Comparison of ENCODE assay signal across 1 cellular context in the genomic region with DNA sequence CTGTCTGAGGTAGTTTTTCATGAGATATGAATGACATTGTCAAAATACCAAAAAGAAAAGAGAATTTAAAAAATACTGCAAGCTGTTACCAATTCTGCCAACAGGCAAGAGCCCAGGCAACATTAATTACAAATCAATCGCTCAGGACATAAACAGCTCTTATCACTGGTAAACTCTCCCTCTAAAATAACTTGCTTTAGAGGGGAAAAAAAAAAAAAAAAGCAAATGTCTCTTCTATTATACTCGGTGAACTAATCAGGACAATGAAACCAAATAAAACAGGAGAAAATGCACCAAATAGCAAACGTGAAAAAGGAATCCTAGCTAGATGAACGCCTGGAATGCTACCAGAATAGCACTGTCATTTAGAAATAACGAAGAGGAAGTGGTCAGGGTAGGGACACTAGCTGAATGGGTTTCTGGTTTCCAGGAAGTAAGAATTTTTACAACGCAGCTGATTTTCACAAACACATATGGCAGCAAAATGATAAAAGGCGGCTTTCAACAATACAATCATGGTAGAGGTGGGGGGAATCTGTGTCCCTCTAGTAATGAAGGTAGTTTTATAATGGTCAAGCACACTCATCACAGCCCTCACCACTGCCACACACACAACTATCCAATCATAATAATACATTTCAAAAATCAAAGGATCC.
TF ChIP-seq lines count a peak whose summit lies in the region.

No MANE protein-coding gene starts in this region.

TF ChIP-seq in K562, 482 proteins besides CTCF, POLR2A, EP300 and RAD21 (continued from another document and continues in another):
- TF ChIP-seq ZNF507 (tag; conservative IDR thresholded peaks at IDR 0.05) (no peak), GTF2E2 (tag; IDR thresholded peaks at IDR 0.05) (peak; percentile 85), FOXA3 (CRISPR knock-in tag; conservative IDR thresholded peaks at IDR 0.05 in 1 of 2, IDR thresholded peaks at IDR 0.05 in 1 of 2) (no peak), ZBED1 (IDR thresholded peaks at IDR 0.05) (no peak), POLR2AphosphoS2 (IDR thresholded peaks at IDR 0.05; ENCODE audit: low read length) (no peak), TEAD4 (IDR thresholded peaks at IDR 0.05; ENCODE audit: low read length) (peak; percentile 84), TEAD4 (CRISPR knock-in tag; IDR thresholded peaks at IDR 0.05; ENCODE audit: borderline replicate concordance) (no peak), NR3C1 (CRISPR knock-in tag; IDR thresholded peaks at IDR 0.05) (no peak), ARID3A (IDR thresholded peaks at IDR 0.05; ENCODE audit: borderline replicate concordance, low read depth, low read length) (no peak), ETV6 (IDR thresholded peaks at IDR 0.05; ENCODE audit: borderline replicate concordance in 1 of 2, low read depth in 2 of 2, low read length in 1 of 2) (peak; percentile 81 to 96; a peak in 3 of 4 replicates), ETV6 (CRISPR knock-in tag; IDR thresholded peaks at IDR 0.05; ENCODE audit: borderline replicate concordance) (no peak), GABPB1 (CRISPR knock-in tag; IDR thresholded peaks at IDR 0.05) (0 out of 2 replicates have a peak, but pooled peaks have one; percentile 29), MTA2 (IDR thresholded peaks at IDR 0.05; ENCODE audit: low read depth) (peak; percentile 11; the same call in 1 of the 2 replicates), TFAP4 (CRISPR knock-in tag; IDR thresholded peaks at IDR 0.05; ENCODE audit: borderline replicate concordance) (peak; percentile 42; the same call in 1 of the 2 replicates), TFAM (CRISPR knock-in tag; conservative IDR thresholded peaks at IDR 0.05) (no peak), SIN3B (IDR thresholded peaks at IDR 0.05; ENCODE audit: low read depth) (no peak), ZBTB17 (CRISPR knock-in tag; IDR thresholded peaks at IDR 0.05) (no peak), HNRNPK (IDR thresholded peaks at IDR 0.05; ENCODE audit: low read depth, low read length, poor library complexity, severe bottlenecking) (no peak), CTBP1 (IDR thresholded peaks at IDR 0.05; ENCODE audit: borderline replicate concordance) (0 out of 2 replicates have a peak, but pooled peaks have one; percentile 33), DACH1 (IDR thresholded peaks at IDR 0.05; ENCODE audit: partially characterized antibody) (no peak), KLF16 (IDR thresholded peaks at IDR 0.05) (no peak), HDAC8 (tag; IDR thresholded peaks at IDR 0.05) (no peak), C11orf30 (IDR thresholded peaks at IDR 0.05; ENCODE audit: low read depth) (peak; percentile 76), NFE2 (IDR thresholded peaks at IDR 0.05; ENCODE audit: low read depth) (peak; percentile 88), CHCHD3 (CRISPR knock-in tag; IDR thresholded peaks at IDR 0.05) (no peak), ZBTB5 (IDR thresholded peaks at IDR 0.05) (no peak), JUN (IDR thresholded peaks at IDR 0.05; ENCODE audit: borderline replicate concordance, low read depth, low read length) (no peak), JUN (CRISPR knock-in tag; IDR thresholded peaks at IDR 0.05; ENCODE audit: borderline replicate concordance) (no peak), PHB (CRISPR knock-in tag; IDR thresholded peaks at IDR 0.05) (no peak), NCOR1 (IDR thresholded peaks at IDR 0.05) (peak; percentile 38), HOMEZ (CRISPR knock-in tag; IDR thresholded peaks at IDR 0.05) (no peak), CC2D1A (IDR thresholded peaks at IDR 0.05) (no peak), TEAD2 (tag; IDR thresholded peaks at IDR 0.05) (peak; percentile 65; the same call in 1 of the 2 replicates), HCFC1 (IDR thresholded peaks at IDR 0.05; ENCODE audit: low read depth, low read length) (no peak), TCF3 (CRISPR knock-in tag; IDR thresholded peaks at IDR 0.05) (peak; percentile 57), HDAC1 (IDR thresholded peaks at IDR 0.05) (peak in 1 of 2 experiments; percentile 59; a peak in 1 of 4 replicates), ATF3 (IDR thresholded peaks at IDR 0.05) (no peak), ATF3 (CRISPR knock-in tag; conservative IDR thresholded peaks at IDR 0.05) (no peak), BRF2 (IDR thresholded peaks at IDR 0.05; ENCODE audit: borderline replicate concordance, insufficient read depth, insufficient read length) (no peak), ELF1 (tag; IDR thresholded peaks at IDR 0.05) (peak; percentile 84), MYNN (IDR thresholded peaks at IDR 0.05) (no peak), MYNN (CRISPR knock-in tag; IDR thresholded peaks at IDR 0.05) (no peak), XRCC5 (IDR thresholded peaks at IDR 0.05; ENCODE audit: low read depth, low read length) (no peak), PTRF (tag; IDR thresholded peaks at IDR 0.05) (no peak), BCL6 (CRISPR knock-in tag; IDR thresholded peaks at IDR 0.05) (no peak), MCM7 (IDR thresholded peaks at IDR 0.05) (no peak), FOXM1 (IDR thresholded peaks at IDR 0.05; ENCODE audit: low read depth) (no peak), FOXM1 (CRISPR knock-in tag; IDR thresholded peaks at IDR 0.05; ENCODE audit: low read depth) (no peak), TRIM24 (IDR thresholded peaks at IDR 0.05) (0 out of 4 replicates have a peak, but pooled peaks of 1 of the 2 experiments have one; percentile 9)
- TF ChIP-seq, protein P1, sequence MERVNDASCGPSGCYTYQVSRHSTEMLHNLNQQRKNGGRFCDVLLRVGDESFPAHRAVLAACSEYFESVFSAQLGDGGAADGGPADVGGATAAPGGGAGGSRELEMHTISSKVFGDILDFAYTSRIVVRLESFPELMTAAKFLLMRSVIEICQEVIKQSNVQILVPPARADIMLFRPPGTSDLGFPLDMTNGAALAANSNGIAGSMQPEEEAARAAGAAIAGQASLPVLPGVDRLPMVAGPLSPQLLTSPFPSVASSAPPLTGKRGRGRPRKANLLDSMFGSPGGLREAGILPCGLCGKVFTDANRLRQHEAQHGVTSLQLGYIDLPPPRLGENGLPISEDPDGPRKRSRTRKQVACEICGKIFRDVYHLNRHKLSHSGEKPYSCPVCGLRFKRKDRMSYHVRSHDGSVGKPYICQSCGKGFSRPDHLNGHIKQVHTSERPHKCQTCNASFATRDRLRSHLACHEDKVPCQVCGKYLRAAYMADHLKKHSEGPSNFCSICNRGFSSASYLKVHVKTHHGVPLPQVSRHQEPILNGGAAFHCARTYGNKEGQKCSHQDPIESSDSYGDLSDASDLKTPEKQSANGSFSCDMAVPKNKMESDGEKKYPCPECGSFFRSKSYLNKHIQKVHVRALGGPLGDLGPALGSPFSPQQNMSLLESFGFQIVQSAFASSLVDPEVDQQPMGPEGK (CRISPR knock-in tag; IDR thresholded peaks at IDR 0.05; ENCODE audit: borderline replicate concordance): no peak
- TF ChIP-seq, protein P2, sequence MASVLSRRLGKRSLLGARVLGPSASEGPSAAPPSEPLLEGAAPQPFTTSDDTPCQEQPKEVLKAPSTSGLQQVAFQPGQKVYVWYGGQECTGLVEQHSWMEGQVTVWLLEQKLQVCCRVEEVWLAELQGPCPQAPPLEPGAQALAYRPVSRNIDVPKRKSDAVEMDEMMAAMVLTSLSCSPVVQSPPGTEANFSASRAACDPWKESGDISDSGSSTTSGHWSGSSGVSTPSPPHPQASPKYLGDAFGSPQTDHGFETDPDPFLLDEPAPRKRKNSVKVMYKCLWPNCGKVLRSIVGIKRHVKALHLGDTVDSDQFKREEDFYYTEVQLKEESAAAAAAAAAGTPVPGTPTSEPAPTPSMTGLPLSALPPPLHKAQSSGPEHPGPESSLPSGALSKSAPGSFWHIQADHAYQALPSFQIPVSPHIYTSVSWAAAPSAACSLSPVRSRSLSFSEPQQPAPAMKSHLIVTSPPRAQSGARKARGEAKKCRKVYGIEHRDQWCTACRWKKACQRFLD (CRISPR knock-in tag; IDR thresholded peaks at IDR 0.05): no peak
- TF ChIP-seq, protein P3, sequence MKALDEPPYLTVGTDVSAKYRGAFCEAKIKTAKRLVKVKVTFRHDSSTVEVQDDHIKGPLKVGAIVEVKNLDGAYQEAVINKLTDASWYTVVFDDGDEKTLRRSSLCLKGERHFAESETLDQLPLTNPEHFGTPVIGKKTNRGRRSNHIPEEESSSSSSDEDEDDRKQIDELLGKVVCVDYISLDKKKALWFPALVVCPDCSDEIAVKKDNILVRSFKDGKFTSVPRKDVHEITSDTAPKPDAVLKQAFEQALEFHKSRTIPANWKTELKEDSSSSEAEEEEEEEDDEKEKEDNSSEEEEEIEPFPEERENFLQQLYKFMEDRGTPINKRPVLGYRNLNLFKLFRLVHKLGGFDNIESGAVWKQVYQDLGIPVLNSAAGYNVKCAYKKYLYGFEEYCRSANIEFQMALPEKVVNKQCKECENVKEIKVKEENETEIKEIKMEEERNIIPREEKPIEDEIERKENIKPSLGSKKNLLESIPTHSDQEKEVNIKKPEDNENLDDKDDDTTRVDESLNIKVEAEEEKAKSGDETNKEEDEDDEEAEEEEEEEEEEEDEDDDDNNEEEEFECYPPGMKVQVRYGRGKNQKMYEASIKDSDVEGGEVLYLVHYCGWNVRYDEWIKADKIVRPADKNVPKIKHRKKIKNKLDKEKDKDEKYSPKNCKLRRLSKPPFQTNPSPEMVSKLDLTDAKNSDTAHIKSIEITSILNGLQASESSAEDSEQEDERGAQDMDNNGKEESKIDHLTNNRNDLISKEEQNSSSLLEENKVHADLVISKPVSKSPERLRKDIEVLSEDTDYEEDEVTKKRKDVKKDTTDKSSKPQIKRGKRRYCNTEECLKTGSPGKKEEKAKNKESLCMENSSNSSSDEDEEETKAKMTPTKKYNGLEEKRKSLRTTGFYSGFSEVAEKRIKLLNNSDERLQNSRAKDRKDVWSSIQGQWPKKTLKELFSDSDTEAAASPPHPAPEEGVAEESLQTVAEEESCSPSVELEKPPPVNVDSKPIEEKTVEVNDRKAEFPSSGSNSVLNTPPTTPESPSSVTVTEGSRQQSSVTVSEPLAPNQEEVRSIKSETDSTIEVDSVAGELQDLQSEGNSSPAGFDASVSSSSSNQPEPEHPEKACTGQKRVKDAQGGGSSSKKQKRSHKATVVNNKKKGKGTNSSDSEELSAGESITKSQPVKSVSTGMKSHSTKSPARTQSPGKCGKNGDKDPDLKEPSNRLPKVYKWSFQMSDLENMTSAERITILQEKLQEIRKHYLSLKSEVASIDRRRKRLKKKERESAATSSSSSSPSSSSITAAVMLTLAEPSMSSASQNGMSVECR (CRISPR knock-in tag; IDR thresholded peaks at IDR 0.05): no peak
